ENCODE assay signal across 9 cellular contexts in genomic region chr19:42241279-42241678, GRCh38. TPM values are rescaled to one million over a fixed set of nuclear protein-coding genes. Genes with fewer than 3 reads are reported as not detected.
DNase-seq lines count a peak whose midpoint lies in the region; ATAC-seq and TF ChIP-seq lines count a peak whose summit lies in the region.
"Had no signal": no experiment of that assay in that cellular context is flagged by ENCODE, and none has a peak within 500 bp of the region (broad histone marks: within the 10 kb centered on the region; RNA-seq: fewer than 3 reads in every experiment).

No MANE protein-coding gene starts in this region.

- H3K9ac ChIP-seq in iPS-18a (ENCODE audit: low read length), result peak overlapping the region; percentile 50

- H3K9me3 ChIP-seq in iPS-18a (ENCODE audit: control insufficient read depth, low read depth, low read length), result no peaks in the 10 kb centered on the region

- H3K4me3 Mint-ChIP-seq in HFFc6, result peak overlapping the region; percentile 95
- peak overlapping the region; percentile 90 for H3K4me3 Mint-ChIP-seq in activated T-helper 1 cell treated with anti-CD3 and anti-CD28 coated beads, Interleukin-12 subunit alpha, Interleukin-12 subunit beta, Interleukin-2, Interleukin-4 antibody, amounts not matched to agents 30 ng/mL and 10 ng/mL and 1 ng/mL, durations not matched to agents 14 hours and 24 hours and 36 hours
- H3K4me3 Mint-ChIP-seq in stimulated activated effector memory CD8-positive, alpha-beta T cell treated with anti-CD3 and anti-CD28 coated beads, Interleukin-12 subunit alpha, Interleukin-12 subunit beta, amount 100 ng/mL, for 72 hours, result peak overlapping the region; percentile 88

- H3K36me3 Mint-ChIP-seq in HFFc6 (ENCODE audit: low read depth), result peaks cover 27% of the 10 kb centered on the region
- H3K36me3 Mint-ChIP-seq in activated T-helper 1 cell treated with anti-CD3 and anti-CD28 coated beads, Interleukin-12 subunit alpha, Interleukin-12 subunit beta, Interleukin-2, Interleukin-4 antibody, amounts not matched to agents 30 ng/mL and 10 ng/mL and 1 ng/mL, durations not matched to agents 14 hours and 24 hours and 36 hours (ENCODE audit: low read depth), result peaks cover 20% of the 10 kb centered on the region
- peaks cover 78% of the 10 kb centered on the region for H3K36me3 Mint-ChIP-seq in stimulated activated effector memory CD8-positive, alpha-beta T cell treated with anti-CD3 and anti-CD28 coated beads, Interleukin-12 subunit alpha, Interleukin-12 subunit beta, amount 100 ng/mL, for 72 hours

- H3K4me1 Mint-ChIP-seq in HFFc6 (ENCODE audit: low read depth), result peaks cover 51% of the 10 kb centered on the region
- peaks cover 48% of the 10 kb centered on the region for H3K4me1 Mint-ChIP-seq in activated T-helper 1 cell treated with anti-CD3 and anti-CD28 coated beads, Interleukin-12 subunit alpha, Interleukin-12 subunit beta, Interleukin-2, Interleukin-4 antibody, amounts not matched to agents 30 ng/mL and 10 ng/mL and 1 ng/mL, durations not matched to agents 14 hours and 24 hours and 36 hours (ENCODE audit: low read depth)
- H3K4me1 Mint-ChIP-seq in stimulated activated effector memory CD8-positive, alpha-beta T cell treated with anti-CD3 and anti-CD28 coated beads, Interleukin-12 subunit alpha, Interleukin-12 subunit beta, amount 100 ng/mL, for 72 hours, result peaks cover 68% of the 10 kb centered on the region

- DNase-seq in HFFc6 (no peak), NCI-H69 (lab: John Stamatoyannopoulos, UW) (no peak)
- DNase-seq in activated T-helper 1 cell treated with anti-CD3 and anti-CD28 coated beads, Interleukin-12 subunit alpha, Interleukin-12 subunit beta, Interleukin-2, Interleukin-4 antibody, amounts not matched to agents 30 ng/mL and 10 ng/mL and 1 ng/mL, durations not matched to agents 14 hours and 24 hours and 36 hours (ENCODE audit: low spot score), result no peak
- no peak for DNase-seq in stimulated activated effector memory CD8-positive, alpha-beta T cell treated with anti-CD3 and anti-CD28 coated beads, Interleukin-12 subunit alpha, Interleukin-12 subunit beta, amount 100 ng/mL, for 72 hours (ENCODE audit: low spot score in 2 of 2)
- DNase-seq: GOT3; stimulated activated naive CD4-positive, alpha-beta T cell treated with Interleukin-2 at 50 U/mL for 16 hours had no signal

- H3K4me3 ChIP-seq in iPS-18a (ENCODE audit: low read length), result peak overlapping the region; percentile 67

- no peak for TF ChIP-seq CTCF in HFFc6 (IDR thresholded peaks at IDR 0.05)

- peak overlapping the region; percentile 83 for H3K27ac Mint-ChIP-seq in HFFc6
- H3K27ac Mint-ChIP-seq in activated T-helper 1 cell treated with anti-CD3 and anti-CD28 coated beads, Interleukin-12 subunit alpha, Interleukin-12 subunit beta, Interleukin-2, Interleukin-4 antibody, amounts not matched to agents 30 ng/mL and 10 ng/mL and 1 ng/mL, durations not matched to agents 14 hours and 24 hours and 36 hours, result peak overlapping the region; percentile 86
- peak overlapping the region; percentile 96 for H3K27ac Mint-ChIP-seq in stimulated activated effector memory CD8-positive, alpha-beta T cell treated with anti-CD3 and anti-CD28 coated beads, Interleukin-12 subunit alpha, Interleukin-12 subunit beta, amount 100 ng/mL, for 72 hours

- H3K4me1 ChIP-seq in iPS-18a (ENCODE audit: control insufficient read depth, low read depth, low read length), result peaks cover 15% of the 10 kb centered on the region

- H3K9me3 Mint-ChIP-seq in HFFc6, result no peaks in the 10 kb centered on the region
- H3K9me3 Mint-ChIP-seq in activated T-helper 1 cell treated with anti-CD3 and anti-CD28 coated beads, Interleukin-12 subunit alpha, Interleukin-12 subunit beta, Interleukin-2, Interleukin-4 antibody, amounts not matched to agents 30 ng/mL and 10 ng/mL and 1 ng/mL, durations not matched to agents 14 hours and 24 hours and 36 hours, result no peaks in the 10 kb centered on the region
- H3K9me3 Mint-ChIP-seq in stimulated activated effector memory CD8-positive, alpha-beta T cell treated with anti-CD3 and anti-CD28 coated beads, Interleukin-12 subunit alpha, Interleukin-12 subunit beta, amount 100 ng/mL, for 72 hours, result no peaks in the 10 kb centered on the region

- peaks cover 5% of the 10 kb centered on the region for H3K36me3 ChIP-seq in iPS-18a (ENCODE audit: control insufficient read depth, low read depth, low read length)

- no peaks in the 10 kb centered on the region for H3K27me3 ChIP-seq in iPS-18a (ENCODE audit: control insufficient read depth, insufficient read depth, low read length)

- no peak for ATAC-seq in stimulated activated effector memory CD8-positive, alpha-beta T cell treated with anti-CD3 and anti-CD28 coated beads, Interleukin-12 subunit alpha, Interleukin-12 subunit beta, amount 100 ng/mL, for 72 hours
- ATAC-seq in GM18511 (IDR thresholded peaks at IDR 0.05; ENCODE audit: unreplicated experiment), result no peak
- no peak for ATAC-seq in GM18907 (IDR thresholded peaks at IDR 0.05; ENCODE audit: unreplicated experiment)

- H3K27me3 Mint-ChIP-seq in HFFc6 (ENCODE audit: insufficient read depth), result peaks cover 16% of the 10 kb centered on the region
- no peaks in the 10 kb centered on the region for H3K27me3 Mint-ChIP-seq in activated T-helper 1 cell treated with anti-CD3 and anti-CD28 coated beads, Interleukin-12 subunit alpha, Interleukin-12 subunit beta, Interleukin-2, Interleukin-4 antibody, amounts not matched to agents 30 ng/mL and 10 ng/mL and 1 ng/mL, durations not matched to agents 14 hours and 24 hours and 36 hours (ENCODE audit: insufficient read depth)

- no peak overlapping the region for H3K27ac ChIP-seq in iPS-18a (ENCODE audit: low read length)

- intact Hi-C loops in activated T-helper 1 cell treated with anti-CD3 and anti-CD28 coated beads, Interleukin-12 subunit alpha, Interleukin-12 subunit beta, Interleukin-2, Interleukin-4 antibody, amounts not matched to agents 30 ng/mL and 10 ng/mL and 1 ng/mL, durations not matched to agents 14 hours and 24 hours and 36 hours (cut with micrococcal nuclease), result loop anchor here (5.0 to 10.0 kb wide), 2 partner anchors 359 to 976 kb away; partner anchors contain the start of genes ARHGEF1 and HNRNPUL1

RNA-seq across cellular contexts. Expression of gene GSK3A, which starts 1.1 kb away (rescaled TPM):
- 10 to 100 TPM; 36.3 to 45.5 (median 43.1) TPM for total RNA-seq in HFFc6 (2021; fragmentation: NEBNext Ultra II Directional; extraction: Animal tissue kit (Norgen Biotek cat#: 25700))
- total RNA-seq in activated T-helper 1 cell treated with anti-CD3 and anti-CD28 coated beads, Interleukin-12 subunit alpha, Interleukin-12 subunit beta, Interleukin-2, Interleukin-4 antibody, amounts not matched to agents 30 ng/mL and 10 ng/mL and 1 ng/mL, durations not matched to agents 14 hours and 24 hours and 36 hours, result 56.6 and 57.2 TPM in 2 replicates

RNA-seq across cellular contexts. Expression of gene ERF, which starts 13.6 kb away (rescaled TPM):
- total RNA-seq in HFFc6 (2021; fragmentation: NEBNext Ultra II Directional; extraction: Animal tissue kit (Norgen Biotek cat#: 25700)), result 10 to 100 TPM; 74.7 to 87.8 (median 78.8) TPM
- 71.9 and 78.4 TPM in 2 replicates for total RNA-seq in activated T-helper 1 cell treated with anti-CD3 and anti-CD28 coated beads, Interleukin-12 subunit alpha, Interleukin-12 subunit beta, Interleukin-2, Interleukin-4 antibody, amounts not matched to agents 30 ng/mL and 10 ng/mL and 1 ng/mL, durations not matched to agents 14 hours and 24 hours and 36 hours

RNA-seq across cellular contexts. Expression of gene ZNF526, which starts 21.2 kb away (rescaled TPM):
- total RNA-seq in HFFc6 (2021; fragmentation: NEBNext Ultra II Directional; extraction: Animal tissue kit (Norgen Biotek cat#: 25700)), result 10 to 100 TPM; 14.0 to 18.2 (median 16.1) TPM
- 18.4 and 18.5 TPM in 2 replicates for total RNA-seq in activated T-helper 1 cell treated with anti-CD3 and anti-CD28 coated beads, Interleukin-12 subunit alpha, Interleukin-12 subunit beta, Interleukin-2, Interleukin-4 antibody, amounts not matched to agents 30 ng/mL and 10 ng/mL and 1 ng/mL, durations not matched to agents 14 hours and 24 hours and 36 hours

RNA-seq across cellular contexts. Expression of gene DEDD2, which starts 23.8 kb away (rescaled TPM):
- total RNA-seq in HFFc6 (2021; fragmentation: NEBNext Ultra II Directional; extraction: Animal tissue kit (Norgen Biotek cat#: 25700)), result 10 to 100 TPM; 19.2 to 24.9 (median 20.2) TPM
- 36.9 and 37.9 TPM in 2 replicates for total RNA-seq in activated T-helper 1 cell treated with anti-CD3 and anti-CD28 coated beads, Interleukin-12 subunit alpha, Interleukin-12 subunit beta, Interleukin-2, Interleukin-4 antibody, amounts not matched to agents 30 ng/mL and 10 ng/mL and 1 ng/mL, durations not matched to agents 14 hours and 24 hours and 36 hours

RNA-seq across cellular contexts. Expression of gene CIC, which starts 27.8 kb away (rescaled TPM):
- total RNA-seq in HFFc6 (2021; fragmentation: NEBNext Ultra II Directional; extraction: Animal tissue kit (Norgen Biotek cat#: 25700)), result 10 to 100 TPM; 67.6 to 75.4 (median 73.7) TPM
- total RNA-seq in activated T-helper 1 cell treated with anti-CD3 and anti-CD28 coated beads, Interleukin-12 subunit alpha, Interleukin-12 subunit beta, Interleukin-2, Interleukin-4 antibody, amounts not matched to agents 30 ng/mL and 10 ng/mL and 1 ng/mL, durations not matched to agents 14 hours and 24 hours and 36 hours, result 66.9 and 68.0 TPM in 2 replicates
